ENCODE assay signal across 1 cellular context in genomic region chr16:85372627-85373372, GRCh38.
TF ChIP-seq lines count a peak whose summit lies in the region.

No MANE protein-coding gene starts in this region.

TF ChIP-seq in SK-N-SH treated with all-trans-retinoic acid at 6 μM for 48 hours, 23 proteins besides CTCF, POLR2A, EP300 and RAD21 (continued from another document):
- TF ChIP-seq PATZ1 (CRISPR knock-in tag; IDR thresholded peaks at IDR 0.05; ENCODE audit: borderline replicate concordance), result no peak
- TF ChIP-seq ZNF565 (CRISPR knock-in tag; conservative IDR thresholded peaks at IDR 0.05; ENCODE audit: low read depth), result no peak
- TF ChIP-seq ZFP30 (CRISPR knock-in tag; IDR thresholded peaks at IDR 0.05), result no peak
- TF ChIP-seq ARNTL (CRISPR knock-in tag; IDR thresholded peaks at IDR 0.05; ENCODE audit: borderline replicate concordance, low read depth), result no peak
- TF ChIP-seq TOX (CRISPR knock-in tag; IDR thresholded peaks at IDR 0.05; ENCODE audit: borderline replicate concordance), result no peak
- TF ChIP-seq, protein P1, sequence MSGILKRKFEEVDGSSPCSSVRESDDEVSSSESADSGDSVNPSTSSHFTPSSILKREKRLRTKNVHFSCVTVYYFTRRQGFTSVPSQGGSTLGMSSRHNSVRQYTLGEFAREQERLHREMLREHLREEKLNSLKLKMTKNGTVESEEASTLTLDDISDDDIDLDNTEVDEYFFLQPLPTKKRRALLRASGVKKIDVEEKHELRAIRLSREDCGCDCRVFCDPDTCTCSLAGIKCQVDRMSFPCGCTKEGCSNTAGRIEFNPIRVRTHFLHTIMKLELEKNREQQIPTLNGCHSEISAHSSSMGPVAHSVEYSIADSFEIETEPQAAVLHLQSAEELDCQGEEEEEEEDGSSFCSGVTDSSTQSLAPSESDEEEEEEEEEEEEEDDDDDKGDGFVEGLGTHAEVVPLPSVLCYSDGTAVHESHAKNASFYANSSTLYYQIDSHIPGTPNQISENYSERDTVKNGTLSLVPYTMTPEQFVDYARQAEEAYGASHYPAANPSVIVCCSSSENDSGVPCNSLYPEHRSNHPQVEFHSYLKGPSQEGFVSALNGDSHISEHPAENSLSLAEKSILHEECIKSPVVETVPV (CRISPR knock-in tag; IDR thresholded peaks at IDR 0.05), result no peak
- no peak for TF ChIP-seq CREB5 (CRISPR knock-in tag; IDR thresholded peaks at IDR 0.05; ENCODE audit: low read depth)
- TF ChIP-seq ZNF8 (CRISPR knock-in tag; IDR thresholded peaks at IDR 0.05), result no peak
- TF ChIP-seq TCF4 (CRISPR knock-in tag; IDR thresholded peaks at IDR 0.05; ENCODE audit: borderline replicate concordance), result no peak
- TF ChIP-seq GLIS3 (CRISPR knock-in tag; IDR thresholded peaks at IDR 0.05), result no peak
TF ChIP-seq in SK-N-SH treated with all-trans-retinoic acid at 6 μM for 48 hours: peak in this region for 0.
